ENCODE assay signal across 16 cellular contexts in the genomic region with DNA sequence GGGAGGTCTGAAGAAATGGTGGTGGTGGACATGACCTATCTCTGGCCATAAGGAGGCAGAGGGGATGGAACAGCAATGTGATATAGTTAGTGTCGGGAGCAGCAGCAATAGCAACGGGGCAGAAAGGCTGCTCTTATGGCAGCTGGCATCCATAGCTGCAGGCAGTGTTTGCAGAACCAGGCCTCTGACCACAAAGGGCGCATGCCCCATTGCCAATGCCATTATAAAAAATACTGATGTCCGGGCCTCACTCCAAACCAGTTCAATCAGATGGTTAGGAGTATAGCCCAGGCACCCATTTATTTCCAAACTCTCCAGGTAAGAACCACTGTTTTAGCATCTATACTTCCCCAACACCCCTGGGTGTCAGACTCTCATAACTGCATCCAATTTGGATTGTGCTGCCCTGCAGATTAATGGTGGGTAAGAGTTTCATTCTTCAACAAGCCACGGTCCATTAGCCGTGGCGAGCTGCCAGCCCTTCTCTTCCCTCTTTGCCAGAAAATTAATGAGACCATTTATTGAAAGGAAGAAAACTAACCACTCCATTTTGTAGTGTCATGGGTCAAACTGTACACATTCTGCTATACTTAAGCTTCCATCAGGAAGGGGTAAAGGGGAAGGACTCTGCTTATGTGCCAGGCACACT.
DNase-seq lines count a peak whose midpoint lies in the region; ATAC-seq and TF ChIP-seq lines count a peak whose summit lies in the region.
"Had no signal": no experiment of that assay in that cellular context is flagged by ENCODE, and none has a peak within 500 bp of the region (broad histone marks: within the 10 kb centered on the region; RNA-seq: fewer than 3 reads in every experiment).

No MANE protein-coding gene starts in this region.

- H3K27me3 ChIP-seq in BE2C (no peaks in the 10 kb centered on the region), SJCRH30 (no peaks in the 10 kb centered on the region)
- H3K27me3 ChIP-seq: hepatocyte, neural progenitor cell had no signal

- H3K27ac Mint-ChIP-seq in progenitor cell of endocrine pancreas, result no peak overlapping the region
- H3K27ac Mint-ChIP-seq: effector memory CD8-positive, alpha-beta T cell; neural progenitor cell had no signal

- ATAC-seq in GM18873 (IDR thresholded peaks at IDR 0.05; ENCODE audit: low FRiP score, unreplicated experiment) (no peak), GM18511 (IDR thresholded peaks at IDR 0.05; ENCODE audit: unreplicated experiment) (no peak)
- ATAC-seq: effector memory CD8-positive, alpha-beta T cell; right cardiac atrium had no signal

- H3K4me1 Mint-ChIP-seq in progenitor cell of endocrine pancreas (ENCODE audit: low read depth), result peaks cover 3% of the 10 kb centered on the region

- H3K27ac ChIP-seq in SJCRH30, result no peak overlapping the region
- H3K27ac ChIP-seq: hepatocyte, neural progenitor cell had no signal

- no peak overlapping the region for H3K4me3 Mint-ChIP-seq in progenitor cell of endocrine pancreas (ENCODE audit: low read depth)
- H3K4me3 Mint-ChIP-seq: CD4-positive, alpha-beta memory T cell; effector memory CD8-positive, alpha-beta T cell; neural progenitor cell had no signal

- H3K36me3 ChIP-seq in BE2C, result no peaks in the 10 kb centered on the region
- H3K36me3 ChIP-seq in SJCRH30, result no peaks in the 10 kb centered on the region
- H3K36me3 ChIP-seq: neural progenitor cell had no signal

- peak; percentile 11 for DNase-seq in BE2C
- peak; percentile 64 for DNase-seq in NCI-H1092 (lab: John Stamatoyannopoulos, UW)
- DNase-seq in NCI-H2196 treated with DMSO at 0.1 percent for 48 hours (lab: John Stamatoyannopoulos, UW; ENCODE audit: unreplicated experiment), result peak; percentile 95
- peak; percentile 19 to 56 for DNase-seq in SJCRH30
- no peak for DNase-seq in NOMO-1 treated with DMSO at 0.1 percent for 48 hours (lab: John Stamatoyannopoulos, UW; ENCODE audit: unreplicated experiment)
- no peak for DNase-seq in progenitor cell of endocrine pancreas (ENCODE audit: low spot score, unreplicated experiment)
- DNase-seq: CD4-positive, alpha-beta memory T cell; effector memory CD8-positive, alpha-beta T cell; GDM1; right cardiac atrium; Right ventricle myocardium superior; T-helper 2 cell had no signal

- no peak overlapping the region for H3K4me3 ChIP-seq in BE2C (ENCODE audit: low read depth, low read length)
- H3K4me3 ChIP-seq in SJCRH30, result no peak overlapping the region
- H3K4me3 ChIP-seq: hepatocyte, neural progenitor cell had no signal

- peaks cover 8% of the 10 kb centered on the region for H3K27me3 Mint-ChIP-seq in progenitor cell of endocrine pancreas
- H3K27me3 Mint-ChIP-seq: CD4-positive, alpha-beta memory T cell had no signal

- TF ChIP-seq CTCF in BE2C (IDR thresholded peaks at IDR 0.05; ENCODE audit: low read depth, low read length), result no peak
- no peak for TF ChIP-seq CTCF in progenitor cell of endocrine pancreas (IDR thresholded peaks at IDR 0.05; ENCODE audit: unreplicated experiment)

- H3K9me3 ChIP-seq in BE2C, result no peaks in the 10 kb centered on the region
- no peaks in the 10 kb centered on the region for H3K9me3 ChIP-seq in SJCRH30 (replicated peaks)

- H3K9me3 Mint-ChIP-seq in progenitor cell of endocrine pancreas (ENCODE audit: low read depth), result no peaks in the 10 kb centered on the region
- H3K9me3 Mint-ChIP-seq: neural progenitor cell had no signal

- no peaks in the 10 kb centered on the region for H3K36me3 Mint-ChIP-seq in progenitor cell of endocrine pancreas (ENCODE audit: insufficient read depth)
- H3K36me3 Mint-ChIP-seq: neural progenitor cell had no signal

- no peaks in the 10 kb centered on the region for H3K4me1 ChIP-seq in BE2C
- H3K4me1 ChIP-seq in SJCRH30, result peaks cover 21% of the 10 kb centered on the region
- H3K4me1 ChIP-seq: neural progenitor cell had no signal

Comparison
In these comparisons a context has a peak if more than half of its experiments do, and no peak if none do; other contexts are left out.
1. DNase-seq: peak in BE2C (single experiment), NCI-H1092 (single experiment), NCI-H2196 treated with DMSO at 0.1 percent for 48 hours (single experiment) and SJCRH30 (2 of 2); none in NOMO-1 treated with DMSO at 0.1 percent for 48 hours (single experiment) and progenitor cell of endocrine pancreas (single experiment).